Comparison of ENCODE assay signal across 11 cellular contexts in the genomic region with DNA sequence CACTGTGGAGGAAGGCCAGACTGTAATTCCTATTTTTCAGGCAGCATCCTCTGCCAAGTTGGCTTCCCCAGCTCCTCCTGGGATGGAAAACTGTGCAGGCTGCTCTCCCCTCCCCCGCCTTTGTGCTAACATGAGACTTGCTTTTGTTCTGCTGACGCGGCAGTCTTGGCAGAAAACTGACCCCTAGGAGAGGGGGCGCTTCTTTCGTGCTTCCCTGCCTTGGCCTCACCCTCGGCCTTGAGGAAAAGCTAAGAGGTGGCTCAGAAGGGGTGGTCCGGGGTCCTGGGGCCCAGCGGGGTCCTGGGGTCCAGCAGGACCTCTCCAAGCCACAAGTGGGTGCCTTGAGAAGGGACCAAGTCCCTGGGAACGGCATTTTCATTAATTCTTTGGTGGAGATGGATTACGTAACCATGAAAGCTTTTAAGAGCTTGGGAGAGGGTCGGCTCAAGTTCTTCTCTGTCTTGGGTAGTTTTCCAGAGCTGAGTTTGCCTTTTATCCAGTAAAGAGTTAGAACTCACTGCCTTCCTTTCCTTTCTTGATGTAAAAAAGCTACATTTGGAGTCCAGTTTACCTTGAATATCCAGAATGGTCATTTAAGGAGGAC. TPM values are rescaled to one million over a fixed set of nuclear protein-coding genes. Genes with fewer than 3 reads are reported as not detected.
DNase-seq lines count a peak whose midpoint lies in the region; ATAC-seq and TF ChIP-seq lines count a peak whose summit lies in the region.
"Had no signal": no experiment of that assay in that cellular context is flagged by ENCODE, and none has a peak within 500 bp of the region (broad histone marks: within the 10 kb centered on the region; RNA-seq: fewer than 3 reads in every experiment).

No MANE protein-coding gene starts in this region.

- H3K9me3 ChIP-seq in endodermal cell (ENCODE audit: control insufficient read depth, low read length) (peaks cover 35% of the 10 kb centered on the region), gastrocnemius medialis (no peaks in the 10 kb centered on the region)
- H3K9me3 ChIP-seq: MG63 had no signal

- H3K36me3 Mint-ChIP-seq in endodermal cell (ENCODE audit: low read depth), result peaks cover 85% of the 10 kb centered on the region

- no peak for TF ChIP-seq POLR2A in gastrocnemius medialis (IDR thresholded peaks at IDR 0.05)

- H3K4me1 Mint-ChIP-seq in endodermal cell, result no peaks in the 10 kb centered on the region
- H3K4me1 Mint-ChIP-seq in stimulated activated naive CD8-positive, alpha-beta T cell treated with anti-CD3 and anti-CD28 coated beads, Interleukin-15, amount 100 ng/mL, for 72 hours, result no peaks in the 10 kb centered on the region

- in situ Hi-C loops in gastrocnemius medialis (cut with MboI; ENCODE audit: low sequenced_read_pairs in 4 of 4), result no loop called here

- CTCF ChIA-PET in HEK293T (lab: Yijun Ruan, JAX), result interaction anchor here (1.2 to 2.0 kb wide), 3 partner anchors 8 to 49 kb away, joined by 4 to 8 read pairs (median 4); no protein-coding TSS in a partner anchor

- peak; percentile 57 to 66 for ATAC-seq in gastrocnemius medialis
- ATAC-seq in GM21717 (IDR thresholded peaks at IDR 0.05; ENCODE audit: unreplicated experiment), result no peak
- no peak for ATAC-seq in stimulated activated naive CD8-positive, alpha-beta T cell treated with anti-CD3 and anti-CD28 coated beads, Interleukin-15, amount 100 ng/mL, for 72 hours

- DNase-seq in HEK293T (ENCODE audit: extremely low spot score), result peak; percentile 66
- DNase-seq in endodermal cell, result no peak
- peak; percentile 94 for DNase-seq in left kidney (ENCODE audit: low read depth, low spot score)
- peak; percentile 45 to 62 for DNase-seq in gastrocnemius medialis
- no peak for DNase-seq in cortex of kidney (lab: John Stamatoyannopoulos, UW)
- DNase-seq in stimulated activated CD8-positive, alpha-beta memory T cell treated with anti-CD3 and anti-CD28 coated beads, Interleukin-4, amount 100 ng/mL, for 48 hours, result no peak
- DNase-seq in stimulated activated naive CD8-positive, alpha-beta T cell treated with anti-CD3 and anti-CD28 coated beads, Interleukin-15, amount 100 ng/mL, for 72 hours, result no peak
- DNase-seq: activated gamma-delta T cell, MG63, SJCRH30 had no signal

- intact Hi-C loops in gastrocnemius medialis (cut with DNase I; ENCODE audit: low total_unique reads), result loop anchor here (5.0 kb wide), 1 partner anchor 49 kb away; a partner anchor contains a TSS

- POLR2A ChIA-PET in HEK293T (lab: Yijun Ruan, JAX), result interaction anchor here (0.6 to 1.7 kb wide), 9 partner anchors 10 to 655 kb away, joined by 3 to 7 read pairs (median 3); no protein-coding TSS in a partner anchor

- H3K4me3 Mint-ChIP-seq in endodermal cell, result no peak overlapping the region
- H3K4me3 Mint-ChIP-seq in stimulated activated naive CD8-positive, alpha-beta T cell treated with anti-CD3 and anti-CD28 coated beads, Interleukin-15, amount 100 ng/mL, for 72 hours, result no peak overlapping the region

- H3K27me3 Mint-ChIP-seq in endodermal cell (ENCODE audit: insufficient read depth), result no peaks in the 10 kb centered on the region
- peaks cover 8% of the 10 kb centered on the region for H3K27me3 Mint-ChIP-seq in stimulated activated naive CD8-positive, alpha-beta T cell treated with anti-CD3 and anti-CD28 coated beads, Interleukin-15, amount 100 ng/mL, for 72 hours

- H3K27me3 ChIP-seq in endodermal cell (ENCODE audit: control insufficient read depth, insufficient read depth, low read length, poor library complexity, severe bottlenecking) (no peaks in the 10 kb centered on the region), gastrocnemius medialis (no peaks in the 10 kb centered on the region)
- H3K27me3 ChIP-seq: MG63, SJCRH30 had no signal

- peak overlapping the region; percentile 94 for H3K27ac ChIP-seq in endodermal cell (ENCODE audit: low read depth, low read length)
- peak overlapping the region; percentile 44 to 72 (median 60) for H3K27ac ChIP-seq in gastrocnemius medialis
- H3K27ac ChIP-seq: SJCRH30 had no signal

- WGBS in endodermal cell (ENCODE audit: insufficient coverage in 1 of 2, insufficient read length in 1 of 2), 2 experiments, result 72 to 90% methylated on average over 6 to 11 of the region's 11 CpGs

- H3K27ac Mint-ChIP-seq in endodermal cell, result no peak overlapping the region
- H3K27ac Mint-ChIP-seq in stimulated activated naive CD8-positive, alpha-beta T cell treated with anti-CD3 and anti-CD28 coated beads, Interleukin-15, amount 100 ng/mL, for 72 hours, result peak overlapping the region in 1 of 2 donors; percentile 34

- peak overlapping the region; percentile 40 for H3K4me3 ChIP-seq in endodermal cell (ENCODE audit: low read length)
- H3K4me3 ChIP-seq in gastrocnemius medialis, result no peak overlapping the region
- H3K4me3 ChIP-seq: MG63, SJCRH30 had no signal

- H3K4me1 ChIP-seq in endodermal cell (ENCODE audit: control insufficient read depth, insufficient read depth, low read length) (no peaks in the 10 kb centered on the region), gastrocnemius medialis (peaks cover 10 to 13% of the 10 kb centered on the region in 2 donors)

- H3K36me3 ChIP-seq in endodermal cell (ENCODE audit: control insufficient read depth, insufficient read depth, low read length) (peaks cover 84% of the 10 kb centered on the region), gastrocnemius medialis (no peaks in the 10 kb centered on the region)

- no peak overlapping the region for H3K9ac ChIP-seq in endodermal cell (ENCODE audit: extremely low read depth, low read length, poor library complexity, severe bottlenecking)

- H3K9me3 Mint-ChIP-seq in endodermal cell, result peaks cover 49% of the 10 kb centered on the region
- H3K9me3 Mint-ChIP-seq in stimulated activated naive CD8-positive, alpha-beta T cell treated with anti-CD3 and anti-CD28 coated beads, Interleukin-15, amount 100 ng/mL, for 72 hours, result no peaks in the 10 kb centered on the region

- TF ChIP-seq CTCF in endodermal cell (conservative IDR thresholded peaks at IDR 0.05) (no peak), gastrocnemius medialis (IDR thresholded peaks at IDR 0.05 in 4 of 5, conservative IDR thresholded peaks at IDR 0.05 in 1 of 5) (no peak)

TF ChIP-seq in HEK293T, 16 proteins besides CTCF, POLR2A, EP300 and RAD21:
- no peak for TF ChIP-seq TARDBP (IDR thresholded peaks at IDR 0.05)
TF ChIP-seq in HEK293T: peak in this region for 0.

RNA-seq across cellular contexts. Expression of a gene that starts 51.0 kb away (rescaled TPM):
- total RNA-seq in endodermal cell (10 to 100 TPM; 62.2 to 74.9 TPM), gastrocnemius medialis (10 to 100 TPM in 1 of 4 donors, 1 to 10 TPM in 3; 2.7 to 10.2 (median 4.2) TPM)
- polyA plus RNA-seq in endodermal cell (2013, experiment 1 of 2), result 46.2 TPM
- 45.0 TPM for polyA plus RNA-seq in endodermal cell (2013, experiment 2 of 2)

Comparison
In these comparisons a context has a peak if more than half of its experiments do, and no peak if none do; other contexts are left out.
1. DNase-seq: peak in HEK293T (single experiment), left kidney (single experiment) and gastrocnemius medialis (2 of 2); none in endodermal cell (single experiment), cortex of kidney (single experiment), stimulated activated CD8-positive, alpha-beta memory T cell treated with anti-CD3 and anti-CD28 coated beads, Interleukin-4, amount 100 ng/mL, for 48 hours (single experiment) and stimulated activated naive CD8-positive, alpha-beta T cell treated with anti-CD3 and anti-CD28 coated beads, Interleukin-15, amount 100 ng/mL, for 72 hours (0 of 2).
2. ATAC-seq: peak in gastrocnemius medialis (2 of 2); none in GM21717 (single experiment) and stimulated activated naive CD8-positive, alpha-beta T cell treated with anti-CD3 and anti-CD28 coated beads, Interleukin-15, amount 100 ng/mL, for 72 hours (single experiment).
3. RNA of a gene that starts 51.0 kb away (total RNA-seq): 62.2 to 74.9 TPM in endodermal cell; 2.7 to 10.2 TPM in gastrocnemius medialis; every median in the first group is over 4 times any median in the second.